ENCODE assay signal across 13 cellular contexts in the genomic region with DNA sequence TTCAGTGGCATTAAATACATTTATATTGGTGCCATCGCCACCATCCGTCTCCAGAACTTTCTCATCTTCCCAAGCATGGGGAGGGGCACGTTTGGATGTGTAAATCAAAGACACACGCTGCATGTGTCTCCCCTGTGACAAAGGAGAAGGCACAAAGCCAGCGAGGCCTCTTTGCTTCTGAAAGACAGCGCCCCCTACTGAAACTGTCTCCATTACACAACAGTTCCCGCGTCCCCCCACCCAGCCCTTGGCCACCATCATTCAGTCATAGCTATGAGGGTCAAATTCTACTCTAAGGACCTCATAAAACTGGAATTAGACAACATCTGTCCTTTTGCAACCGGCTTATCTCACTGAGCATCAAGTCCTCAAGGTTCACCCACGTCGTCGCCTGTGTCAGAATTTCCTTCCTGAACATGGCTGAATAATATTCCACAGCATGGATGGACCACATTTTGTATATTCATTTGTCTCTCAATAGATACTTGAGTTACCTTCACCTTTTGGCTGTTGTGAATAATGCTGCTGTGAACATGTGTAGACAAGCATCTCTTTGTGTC.
A peak's percentile ranks its signal among the peaks of the same experiment; 100 is the strongest.
DNase-seq lines count a peak whose midpoint lies in the region; ATAC-seq and TF ChIP-seq lines count a peak whose summit lies in the region.
"Had no signal": no experiment of that assay in that cellular context is flagged by ENCODE, and none has a peak within 500 bp of the region (broad histone marks: within the 10 kb centered on the region; RNA-seq: fewer than 3 reads in every experiment).

No MANE protein-coding gene starts in this region.

- peak; percentile 44 for TF ChIP-seq CTCF in LNCAP (IDR thresholded peaks at IDR 0.05)
- TF ChIP-seq CTCF in retinal pigment epithelial cell (conservative IDR thresholded peaks at IDR 0.05; ENCODE audit: low read depth, low read length): peak; percentile 27

- ATAC-seq in activated CD4-positive, CD25-positive, alpha-beta regulatory T cell treated with anti-CD3 and anti-CD28 coated beads, Interleukin-2, amount 50 U/mL, for 24 hours: no peak
- ATAC-seq in HG03159 (IDR thresholded peaks at IDR 0.05; ENCODE audit: unreplicated experiment) (no peak), GM21723 (IDR thresholded peaks at IDR 0.05; ENCODE audit: unreplicated experiment) (no peak)
- ATAC-seq: activated T-cell treated with anti-CD3 and anti-CD28 coated beads, Interleukin-2, amount 50 U/mL, for 72 hours; esophagus mucosa had no signal

- DNase-seq in activated CD4-positive, CD25-positive, alpha-beta regulatory T cell treated with anti-CD3 and anti-CD28 coated beads, Interleukin-2, amount 50 U/mL, for 72 hours: peak; percentile 17
- DNase-seq in ecto neural progenitor cell (ENCODE audit: low spot score): peak; percentile 54
- DNase-seq in retinal pigment epithelial cell (ENCODE audit: low read depth): no peak
- no peak for DNase-seq in NCI-H774 (lab: John Stamatoyannopoulos, UW)
- DNase-seq: activated T-cell treated with anti-CD3 and anti-CD28 coated beads, Interleukin-2, amount 50 U/mL, for 72 hours; NCI-H2227 treated with DMSO at 0.1 percent for 48 hours; retina; Right ventricle myocardium superior had no signal

- H3K4me3 ChIP-seq in retinal pigment epithelial cell (ENCODE audit: low read length): no peak overlapping the region

Comparison
In these comparisons a context has a peak if more than half of its experiments do, and no peak if none do; other contexts are left out.
1. DNase-seq: peak in activated CD4-positive, CD25-positive, alpha-beta regulatory T cell treated with anti-CD3 and anti-CD28 coated beads, Interleukin-2, amount 50 U/mL, for 72 hours (single experiment) and ecto neural progenitor cell (single experiment); none in retinal pigment epithelial cell (single experiment) and NCI-H774 (single experiment).